Comparison of ENCODE assay signal across 2 cellular contexts in the genomic region with DNA sequence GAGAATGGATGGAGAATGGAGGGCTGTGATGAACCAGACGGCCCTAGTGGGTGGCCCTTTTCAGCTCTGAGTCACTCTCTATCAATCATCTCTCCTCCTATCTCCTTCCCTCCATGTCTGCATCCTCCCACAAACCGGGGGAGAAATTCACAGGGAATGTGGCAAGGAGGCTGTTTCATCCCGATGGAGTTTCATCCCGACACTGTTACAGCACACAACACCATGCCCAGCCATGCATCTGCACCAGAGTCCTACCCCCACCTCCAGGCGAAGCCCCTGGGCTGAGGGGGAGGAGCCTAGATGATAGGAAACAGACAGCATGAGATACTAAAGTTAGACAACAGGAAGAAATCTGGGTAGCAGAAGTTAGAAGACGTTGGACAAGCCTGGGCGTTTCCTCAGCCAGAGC.
TF ChIP-seq lines count a peak whose summit lies in the region.

No MANE protein-coding gene starts in this region.

TF ChIP-seq in H1, 55 proteins besides CTCF, POLR2A, EP300 and RAD21:
- no peak for TF ChIP-seq CTBP2 (IDR thresholded peaks at IDR 0.05; ENCODE audit: borderline replicate concordance, insufficient read depth, insufficient read length, low read length)
- peak; percentile 24; the same call in 1 of the 2 replicates for TF ChIP-seq KDM1A (IDR thresholded peaks at IDR 0.05; ENCODE audit: borderline replicate concordance, low read length)
- TF ChIP-seq GABPA (IDR thresholded peaks at IDR 0.05; ENCODE audit: borderline replicate concordance, insufficient read depth, low read length) = no peak

TF ChIP-seq in HEK293T, 16 proteins besides CTCF, POLR2A, EP300 and RAD21:
- TF ChIP-seq HDGF (IDR thresholded peaks at IDR 0.05; ENCODE audit: borderline replicate concordance) (no peak), NFRKB (IDR thresholded peaks at IDR 0.05) (no peak), PKNOX1 (IDR thresholded peaks at IDR 0.05) (no peak), LEF1 (IDR thresholded peaks at IDR 0.05; ENCODE audit: borderline replicate concordance) (no peak), SP1 (IDR thresholded peaks at IDR 0.05) (no peak), FOXM1 (IDR thresholded peaks at IDR 0.05; ENCODE audit: borderline replicate concordance) (no peak)
